Comparison of ENCODE assay signal across 20 cellular contexts in the genomic region with DNA sequence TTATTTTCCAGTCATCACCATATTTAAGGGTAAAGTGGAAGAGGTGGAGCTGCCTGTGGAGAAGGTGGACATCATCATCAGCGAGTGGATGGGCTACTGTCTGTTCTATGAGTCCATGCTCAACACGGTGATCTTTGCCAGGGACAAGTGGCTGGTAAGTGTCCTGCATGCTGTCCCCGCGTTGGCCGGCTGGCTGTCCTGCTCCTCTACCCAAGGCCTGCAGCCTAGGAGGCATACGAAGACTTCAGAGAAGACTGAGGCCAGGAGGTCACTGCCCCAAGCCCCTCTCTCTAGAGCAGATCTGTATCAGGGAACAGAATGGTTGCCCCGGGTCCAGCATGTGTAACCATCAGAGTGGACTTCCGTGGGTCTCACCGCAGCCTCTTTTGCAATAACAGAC.
A peak's percentile ranks its signal among the peaks of the same experiment; 100 is the strongest.
DNase-seq lines count a peak whose midpoint lies in the region; ATAC-seq, FAIRE-seq and TF ChIP-seq lines count a peak whose summit lies in the region.
"Had no signal": no experiment of that assay in that cellular context is flagged by ENCODE, and none has a peak within 500 bp of the region (broad histone marks: within the 10 kb centered on the region; RNA-seq: fewer than 3 reads in every experiment).

No MANE protein-coding gene starts in this region.

- H2BK120ac ChIP-seq in neuronal stem cell (ENCODE audit: low read depth, low read length) = no peak overlapping the region

- H3K27me3 Mint-ChIP-seq in naive thymus-derived CD4-positive, alpha-beta T cell = peaks cover 0 to 43% (median 8%) of the 10 kb centered on the region in 5 donors

- H3K4me3 ChIP-seq in RWPE2 (ENCODE audit: severe bottlenecking) (no peak overlapping the region), bronchial epithelial cell (ENCODE audit: low read depth, low read length) (no peak overlapping the region), neuronal stem cell (ENCODE audit: low read length in 2 of 2) (no peak overlapping the region)
- no peak overlapping the region for H3K4me3 ChIP-seq in naive thymus-derived CD4-positive, alpha-beta T cell (ENCODE audit: low read length)
- H3K4me3 ChIP-seq: GM23338 had no signal

- peak; percentile 47 for FAIRE-seq in bronchial epithelial cell (lab: Jason Lieb, UNC)
- FAIRE-seq: GM12891, GM18507 had no signal

- H3K4me2 ChIP-seq in neuronal stem cell (ENCODE audit: insufficient read depth, low read length, poor library complexity, severe bottlenecking) = no peak overlapping the region
- H3K4me2 ChIP-seq: GM23338 had no signal

- POLR2A ChIA-PET in naive thymus-derived CD4-positive, alpha-beta T cell (lab: Charles Lee) = no interaction called here

- intact Hi-C loops in naive thymus-derived CD4-positive, alpha-beta T cell (cut with micrococcal nuclease) = no loop called here

- H3K36me3 Mint-ChIP-seq in stimulated activated effector memory CD8-positive, alpha-beta T cell treated with anti-CD3 and anti-CD28 coated beads, Interleukin-12 subunit alpha, Interleukin-12 subunit beta, amount 100 ng/mL, for 72 hours = no peaks in the 10 kb centered on the region
- H3K36me3 Mint-ChIP-seq in naive thymus-derived CD4-positive, alpha-beta T cell = no peaks in the 10 kb centered on the region
- H3K36me3 Mint-ChIP-seq: CD4-positive, alpha-beta memory T cell had no signal

- H3K4ac ChIP-seq in neuronal stem cell (ENCODE audit: low read length) = no peak overlapping the region

- no peak overlapping the region for H2BK15ac ChIP-seq in neuronal stem cell (ENCODE audit: low read length)

- no peak overlapping the region for H3K4me3 Mint-ChIP-seq in stimulated activated effector memory CD8-positive, alpha-beta T cell treated with anti-CD3 and anti-CD28 coated beads, Interleukin-12 subunit alpha, Interleukin-12 subunit beta, amount 100 ng/mL, for 72 hours
- no peak overlapping the region for H3K4me3 Mint-ChIP-seq in naive thymus-derived CD4-positive, alpha-beta T cell
- H3K4me3 Mint-ChIP-seq: CD4-positive, alpha-beta memory T cell; GM23338; H9 had no signal

- H2AFZ ChIP-seq in neuronal stem cell (ENCODE audit: low read length) = no peak overlapping the region
- H2AFZ ChIP-seq: GM23338 had no signal

- no peak for TF ChIP-seq CTCF in RWPE2 (IDR thresholded peaks at IDR 0.05; ENCODE audit: poor library complexity, severe bottlenecking)
- TF ChIP-seq CTCF in bronchial epithelial cell (IDR thresholded peaks at IDR 0.05; ENCODE audit: insufficient read depth, low read length, severe bottlenecking) = no peak

- H3K4me1 ChIP-seq in RWPE2 (ENCODE audit: insufficient read depth, poor library complexity, severe bottlenecking) (no peaks in the 10 kb centered on the region), neuronal stem cell (ENCODE audit: control insufficient read depth in 2 of 2, insufficient read depth in 1 of 2, low read depth in 1 of 2, low read length in 2 of 2) (peaks cover 7 to 27% of the 10 kb centered on the region in 2 donors)
- no peaks in the 10 kb centered on the region for H3K4me1 ChIP-seq in naive thymus-derived CD4-positive, alpha-beta T cell (ENCODE audit: control insufficient read depth in 2 of 2, insufficient read depth in 2 of 2, low read length in 2 of 2)

- no peak overlapping the region for H3K9ac ChIP-seq in neuronal stem cell (ENCODE audit: low read depth, low read length, poor library complexity)

- H3K27me3 ChIP-seq in RWPE2 (ENCODE audit: insufficient read depth, poor library complexity, severe bottlenecking) = peaks cover 5% of the 10 kb centered on the region
- peaks cover 3% of the 10 kb centered on the region for H3K27me3 ChIP-seq in bronchial epithelial cell (ENCODE audit: control insufficient read depth, insufficient read depth, low read length)
- H3K27me3 ChIP-seq in neuronal stem cell (ENCODE audit: control insufficient read depth in 3 of 3, insufficient read depth in 3 of 3, low read depth in 1 of 3, low read length in 3 of 3) = no peaks in the 10 kb centered on the region
- no peaks in the 10 kb centered on the region for H3K27me3 ChIP-seq in naive thymus-derived CD4-positive, alpha-beta T cell (ENCODE audit: control insufficient read depth in 2 of 2, insufficient read depth in 2 of 2, low read length in 2 of 2)

- no CpG with 5 or more reads among the region's 9 CpGs for whole genome bisulfite sequencing in neuronal stem cell (ENCODE audit: extremely low coverage in 2 of 2, insufficient read length in 2 of 2, insufficient replicate concordance in 1 of 2), 2 donors

- DNase-seq in RWPE2 (ENCODE audit: low spot score) (peak; percentile 66), bronchial epithelial cell (ENCODE audit: low read depth) (no peak), neuronal stem cell (ENCODE audit: low spot score) (no peak), NCI-H82 treated with DMSO at 0.1 percent for 48 hours (lab: John Stamatoyannopoulos, UW; ENCODE audit: unreplicated experiment) (no peak), hippocampal formation (lab: John Stamatoyannopoulos, UW) (no peak), kidney glomerular epithelial cell (lab: John Stamatoyannopoulos, UW) (no peak)
- no peak for DNase-seq in stimulated activated effector memory CD8-positive, alpha-beta T cell treated with anti-CD3 and anti-CD28 coated beads, Interleukin-12 subunit alpha, Interleukin-12 subunit beta, amount 100 ng/mL, for 72 hours (ENCODE audit: low spot score in 2 of 2)
- DNase-seq in naive thymus-derived CD4-positive, alpha-beta T cell = no peak
- DNase-seq: C1 segment of cervical spinal cord; Calu3; CD4-positive, alpha-beta memory T cell; COR-L47; DMS53; DMS79 treated with DMSO at 0.1 percent for 48 hours; GF-D8; H9 had no signal

- ATAC-seq in RWPE2 (ENCODE audit: low read depth) = no peak
- ATAC-seq in stimulated activated effector memory CD8-positive, alpha-beta T cell treated with anti-CD3 and anti-CD28 coated beads, Interleukin-12 subunit alpha, Interleukin-12 subunit beta, amount 100 ng/mL, for 72 hours = peak; percentile 7
- no peak for ATAC-seq in naive thymus-derived CD4-positive, alpha-beta T cell
- ATAC-seq: GM23338, HCT116 had no signal

- no peaks in the 10 kb centered on the region for H3K79me1 ChIP-seq in neuronal stem cell (ENCODE audit: low read depth, low read length)

- CTCF ChIA-PET in naive thymus-derived CD4-positive, alpha-beta T cell (lab: Charles Lee) = no interaction called here

- no peak overlapping the region for H2AK5ac ChIP-seq in neuronal stem cell (ENCODE audit: low read depth, low read length)

- no peaks in the 10 kb centered on the region for H3K4me1 Mint-ChIP-seq in stimulated activated effector memory CD8-positive, alpha-beta T cell treated with anti-CD3 and anti-CD28 coated beads, Interleukin-12 subunit alpha, Interleukin-12 subunit beta, amount 100 ng/mL, for 72 hours
- H3K4me1 Mint-ChIP-seq in naive thymus-derived CD4-positive, alpha-beta T cell = peaks cover 0 to 6% (median 0%) of the 10 kb centered on the region in 7 donors

- H4K8ac ChIP-seq in neuronal stem cell (ENCODE audit: low read depth, low read length) = no peak overlapping the region

- H3K23ac ChIP-seq in neuronal stem cell (ENCODE audit: low read depth, low read length, poor library complexity) = peak overlapping the region; percentile 27

- no peaks in the 10 kb centered on the region for H3K36me3 ChIP-seq in RWPE2 (ENCODE audit: low read depth)
- H3K36me3 ChIP-seq in bronchial epithelial cell (ENCODE audit: control insufficient read depth, insufficient read depth, low read length) = no peaks in the 10 kb centered on the region
- H3K36me3 ChIP-seq in neuronal stem cell (replicated peaks in 1 of 2; ENCODE audit: control insufficient read depth in 2 of 2, insufficient read depth in 2 of 2, low read length in 2 of 2) = no peaks in the 10 kb centered on the region
- H3K36me3 ChIP-seq in naive thymus-derived CD4-positive, alpha-beta T cell (ENCODE audit: control insufficient read depth in 2 of 3, insufficient read depth in 3 of 3, low read length in 3 of 3) = no peaks in the 10 kb centered on the region

- no peak overlapping the region for H2BK12ac ChIP-seq in neuronal stem cell (ENCODE audit: low read length)

- no peak overlapping the region for H3K14ac ChIP-seq in neuronal stem cell (ENCODE audit: low read length)

- H3K27ac ChIP-seq in RWPE2 (ENCODE audit: poor library complexity, severe bottlenecking) (no peak overlapping the region), neuronal stem cell (replicated peaks; ENCODE audit: low read length) (no peak overlapping the region)
- H3K27ac ChIP-seq in naive thymus-derived CD4-positive, alpha-beta T cell (ENCODE audit: low read depth, low read length) = no peak overlapping the region

- no peak overlapping the region for H2BK5ac ChIP-seq in neuronal stem cell (ENCODE audit: low read length)

- no peak overlapping the region for H4K91ac ChIP-seq in neuronal stem cell (ENCODE audit: low read depth, low read length, poor library complexity)

- peak overlapping the region; percentile 77 for H3K18ac ChIP-seq in neuronal stem cell (ENCODE audit: low read length)

- H3K9me3 ChIP-seq in RWPE2 (ENCODE audit: severe bottlenecking) (no peaks in the 10 kb centered on the region), neuronal stem cell (replicated peaks in 1 of 2; ENCODE audit: control insufficient read depth in 2 of 2, insufficient read depth in 1 of 2, low read depth in 1 of 2, low read length in 2 of 2) (no peaks in the 10 kb centered on the region)
- H3K9me3 ChIP-seq in naive thymus-derived CD4-positive, alpha-beta T cell (ENCODE audit: control insufficient read depth in 2 of 3, low read length in 3 of 3) = no peaks in the 10 kb centered on the region

- no peaks in the 10 kb centered on the region for H3K9me3 Mint-ChIP-seq in stimulated activated effector memory CD8-positive, alpha-beta T cell treated with anti-CD3 and anti-CD28 coated beads, Interleukin-12 subunit alpha, Interleukin-12 subunit beta, amount 100 ng/mL, for 72 hours
- H3K9me3 Mint-ChIP-seq in naive thymus-derived CD4-positive, alpha-beta T cell = no peaks in the 10 kb centered on the region
- H3K9me3 Mint-ChIP-seq: CD4-positive, alpha-beta memory T cell; GM23338; H9 had no signal

- no peak overlapping the region for H3K27ac Mint-ChIP-seq in stimulated activated effector memory CD8-positive, alpha-beta T cell treated with anti-CD3 and anti-CD28 coated beads, Interleukin-12 subunit alpha, Interleukin-12 subunit beta, amount 100 ng/mL, for 72 hours
- H3K27ac Mint-ChIP-seq in naive thymus-derived CD4-positive, alpha-beta T cell = no peak overlapping the region
- H3K27ac Mint-ChIP-seq: CD4-positive, alpha-beta memory T cell; GM23338; H9 had no signal
